In genomic region chr16:88924834-88925539, GRCh38 we compare ENCODE assay signal across 8 cellular contexts. TPM values are rescaled to one million over a fixed set of nuclear protein-coding genes. Genes with fewer than 3 reads are reported as not detected.
DNase-seq lines count a peak whose midpoint lies in the region; FAIRE-seq and TF ChIP-seq lines count a peak whose summit lies in the region.

No MANE protein-coding gene starts in this region.

- H3K4me3 Mint-ChIP-seq in mesothelial cell of epicardium: no peak overlapping the region

- H3K27me3 ChIP-seq in BJ (ENCODE audit: control insufficient read depth, insufficient read depth, low read length): no peaks in the 10 kb centered on the region

- no peak overlapping the region for H3K27ac Mint-ChIP-seq in mesothelial cell of epicardium

- no peak overlapping the region for H3K4me3 ChIP-seq in BJ (ENCODE audit: low read depth, low read length)

- H3K9me3 Mint-ChIP-seq in mesothelial cell of epicardium: no peaks in the 10 kb centered on the region

- H3K36me3 Mint-ChIP-seq in mesothelial cell of epicardium: no peaks in the 10 kb centered on the region

- H3K36me3 ChIP-seq in BJ (ENCODE audit: control insufficient read depth, insufficient read depth, low read length): no peaks in the 10 kb centered on the region

- H3K27me3 Mint-ChIP-seq in mesothelial cell of epicardium (ENCODE audit: low read depth): no peaks in the 10 kb centered on the region

- CTCF ChIA-PET in BJ (lab: Yijun Ruan, JAX): interaction anchor here (1.0 kb wide), 1 partner anchor 17 kb away, joined by 3 read pairs; no protein-coding TSS in a partner anchor

- POLR2A ChIA-PET in BJ (lab: Charles Lee): no interaction called here

- DNase-seq in BJ (ENCODE audit: low read depth): no peak
- DNase-seq in GM19239 (ENCODE audit: insufficient read length, low spot score): peak; percentile 88
- DNase-seq in NCI-H2107 (lab: John Stamatoyannopoulos, UW): peak; percentile 88
- DNase-seq in amniotic stem cell (lab: John Stamatoyannopoulos, UW): peak; percentile 86
- peak; percentile 67 for DNase-seq in kidney glomerular epithelial cell (lab: John Stamatoyannopoulos, UW)
- DNase-seq in midbrain (lab: John Stamatoyannopoulos, UW): no peak
- no peak for DNase-seq in RPMI8226
- no peak for DNase-seq in mesothelial cell of epicardium (ENCODE audit: low spot score in 2 of 2, unreplicated experiment in 2 of 2)

- peaks cover 4% of the 10 kb centered on the region for H3K4me1 Mint-ChIP-seq in mesothelial cell of epicardium

- FAIRE-seq in GM19239 (lab: Jason Lieb, UNC): no peak

- peak; percentile 61 for TF ChIP-seq CTCF in BJ (IDR thresholded peaks at IDR 0.05; ENCODE audit: insufficient read depth, low read depth, low read length)
- TF ChIP-seq CTCF in mesothelial cell of epicardium (IDR thresholded peaks at IDR 0.05; ENCODE audit: unreplicated experiment): no peak

RNA-seq across cellular contexts. Expression of gene CBFA2T3, which starts 52.0 kb away (rescaled TPM):
- polyA plus RNA-seq in BJ (2011; rRNA removed): not detected in 2 replicates
- polyA minus RNA-seq in BJ (2011; rRNA and poly(A)+ RNA removed): not detected in 2 replicates
- total RNA-seq in mesothelial cell of epicardium: 10.1 to 11.5 TPM (median 10.1 TPM) in 3 replicates

RNA-seq across cellular contexts. Expression of gene PABPN1L, which starts 58.5 kb away (rescaled TPM):
- polyA plus RNA-seq in BJ (2011; rRNA removed): not detected in 2 replicates
- polyA minus RNA-seq in BJ (2011; rRNA and poly(A)+ RNA removed): not detected in 2 replicates
- total RNA-seq in mesothelial cell of epicardium: 0.22 to 0.41 TPM (median 0.40 TPM) in 3 replicates

Comparison
In these comparisons a context has a peak if more than half of its experiments do, and no peak if none do; other contexts are left out.
1. DNase-seq: peak in GM19239 (single experiment), NCI-H2107 (single experiment), amniotic stem cell (single experiment) and kidney glomerular epithelial cell (single experiment); none in BJ (single experiment), midbrain (single experiment), RPMI8226 (single experiment) and mesothelial cell of epicardium (0 of 2).